Comparison of ENCODE assay signal across 16 cellular contexts in the genomic region with DNA sequence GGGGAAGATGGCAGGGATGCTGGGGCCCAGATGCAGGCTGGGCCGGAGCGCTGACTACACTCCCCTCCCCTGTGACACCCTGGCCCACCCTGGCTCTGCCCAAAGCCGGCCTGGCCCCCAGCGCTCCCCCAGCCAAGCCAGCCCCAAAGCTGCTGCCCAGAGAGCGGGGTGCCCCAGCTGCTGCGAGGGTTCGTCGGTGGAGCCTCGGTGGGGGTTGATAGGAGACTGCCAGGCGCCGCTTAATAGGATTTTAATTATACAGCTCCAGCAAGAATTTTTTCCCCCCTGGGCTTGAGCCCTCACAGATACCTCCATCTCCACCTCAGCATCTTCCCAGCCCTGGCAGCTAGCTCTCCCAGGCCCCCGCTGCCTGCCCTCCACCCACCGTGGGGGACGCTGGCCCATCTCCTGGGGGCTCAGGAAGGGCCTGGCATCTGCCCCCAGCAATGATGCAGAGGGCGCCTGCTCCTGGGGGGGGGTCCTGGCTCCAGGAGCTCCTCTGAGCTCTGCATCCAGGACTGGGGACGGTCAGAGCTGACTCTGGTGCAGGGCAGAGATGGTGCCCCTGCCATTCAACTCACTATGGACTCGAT. TPM values are rescaled to one million over a fixed set of nuclear protein-coding genes. Genes with fewer than 3 reads are reported as not detected.
A peak's percentile ranks its signal among the peaks of the same experiment; 100 is the strongest.
DNase-seq lines count a peak whose midpoint lies in the region; TF ChIP-seq lines count a peak whose summit lies in the region.
"Had no signal": no experiment of that assay in that cellular context is flagged by ENCODE, and none has a peak within 500 bp of the region (broad histone marks: within the 10 kb centered on the region; RNA-seq: fewer than 3 reads in every experiment).

No MANE protein-coding gene starts in this region.

- TF ChIP-seq CTCF in HEK293 (tag by site-specific recombination; IDR thresholded peaks at IDR 0.05) (no peak), WERI-Rb-1 (IDR thresholded peaks at IDR 0.05; ENCODE audit: low read depth, low read length) (no peak)

- H3K9me3 ChIP-seq in HEK293 (ENCODE audit: control insufficient read depth, insufficient read depth, low read depth, low read length): no peaks in the 10 kb centered on the region
- peaks cover 7% of the 10 kb centered on the region for H3K9me3 ChIP-seq in WERI-Rb-1 (ENCODE audit: severe bottlenecking)
- H3K9me3 ChIP-seq: Peyer's patch had no signal

- no peaks in the 10 kb centered on the region for H3K4me1 ChIP-seq in HEK293 (ENCODE audit: control insufficient read depth, insufficient read depth, low read length)
- H3K4me1 ChIP-seq: Peyer's patch had no signal

- H3K27me3 ChIP-seq in WERI-Rb-1 (ENCODE audit: insufficient read depth, low read depth, severe bottlenecking): no peaks in the 10 kb centered on the region
- H3K27me3 ChIP-seq: Peyer's patch had no signal

- no peak overlapping the region for H3K4me3 ChIP-seq in HEK293 (ENCODE audit: low read depth, low read length)
- no peak overlapping the region for H3K4me3 ChIP-seq in WERI-Rb-1 (ENCODE audit: low read depth, low read length)
- H3K4me3 ChIP-seq: GM12878, Peyer's patch had no signal

- H3K36me3 ChIP-seq in HEK293 (ENCODE audit: control insufficient read depth in 2 of 2, insufficient read depth in 1 of 2, low read length in 2 of 2) (no peaks in the 10 kb centered on the region), WERI-Rb-1 (no peaks in the 10 kb centered on the region)
- H3K36me3 ChIP-seq: Peyer's patch had no signal

- CTCF ChIA-PET in HEK293 (lab: Yijun Ruan, JAX): interaction anchor here (0.5 to 2.8 kb wide), 4 partner anchors 20 to 64 kb away, joined by 3 to 21 read pairs (median 8); partner anchors contain the start of gene DLX3

- POLR2A ChIA-PET in HEK293 (lab: Yijun Ruan, JAX): no interaction called here

- H3K27ac ChIP-seq in HEK293 (ENCODE audit: extremely low read depth, low read depth, low read length) (no peak overlapping the region), WERI-Rb-1 (peak overlapping the region; percentile 86)
- H3K27ac ChIP-seq: Peyer's patch had no signal

- peak; percentile 41 for DNase-seq in NCI-H748 (lab: John Stamatoyannopoulos, UW; ENCODE audit: unreplicated experiment)
- DNase-seq in NCI-H748 treated with DMSO at 0.1 percent for 48 hours (lab: John Stamatoyannopoulos, UW): no peak
- DNase-seq in NCI-H69 (lab: John Stamatoyannopoulos, UW): peak; percentile 97
- peak; percentile 77 for DNase-seq in WERI-Rb-1
- no peak for DNase-seq in DMS153 (lab: John Stamatoyannopoulos, UW)
- DNase-seq in NCI-H2171 (lab: John Stamatoyannopoulos, UW): no peak
- no peak for DNase-seq in occipital lobe (lab: John Stamatoyannopoulos, UW)
- DNase-seq: DMS53; EL; H9; KG1; NCI-H187; NK-92 treated with Interleukin-12 subunit alpha and Interleukin-12 subunit beta, amount 100 ng/mL, for 24 hours; Peyer's patch had no signal

TF ChIP-seq in HEK293, 187 proteins besides CTCF, POLR2A, EP300 and RAD21:
- TF ChIP-seq ZNF791 (tag by site-specific recombination; IDR thresholded peaks at IDR 0.05): no peak
- 0 out of 2 replicates have a peak, but pooled peaks have one; percentile 30 for TF ChIP-seq GLIS2 (tag by site-specific recombination; IDR thresholded peaks at IDR 0.05)
- peak; percentile 89 for TF ChIP-seq GLIS1 (tag by site-specific recombination; IDR thresholded peaks at IDR 0.05)
TF ChIP-seq in HEK293: peak in this region for 2.

RNA-seq across cellular contexts. Expression of gene DLX4, which starts 36.8 kb away (rescaled TPM):
- total RNA-seq in occipital lobe: not detected
- total RNA-seq: Peyer's patch had no signal

Comparison
In these comparisons a context has a peak if more than half of its experiments do, and no peak if none do; other contexts are left out.
1. DNase-seq: peak in NCI-H748 (single experiment), NCI-H69 (single experiment) and WERI-Rb-1 (single experiment); none in NCI-H748 treated with DMSO at 0.1 percent for 48 hours (single experiment), DMS153 (single experiment), NCI-H2171 (single experiment) and occipital lobe (single experiment).